In genomic region chr13:79382545-79383275, GRCh38 we compare ENCODE assay signal across 8 cellular contexts. TPM values are rescaled to one million over a fixed set of nuclear protein-coding genes. Genes with fewer than 3 reads are reported as not detected.
DNase-seq lines count a peak whose midpoint lies in the region; ATAC-seq, FAIRE-seq and TF ChIP-seq lines count a peak whose summit lies in the region.

No MANE protein-coding gene starts in this region.

- no peak overlapping the region for H3K27ac ChIP-seq in foreskin keratinocyte

- no peak for TF ChIP-seq CTCF in foreskin keratinocyte (conservative IDR thresholded peaks at IDR 0.05)

- ATAC-seq in GM18858 (IDR thresholded peaks at IDR 0.05; ENCODE audit: unreplicated experiment) (peak; percentile 36), foreskin keratinocyte (peak; percentile 57)

- no peaks in the 10 kb centered on the region for H3K27me3 ChIP-seq in foreskin keratinocyte

- peaks cover 38% of the 10 kb centered on the region for H3K4me1 ChIP-seq in foreskin keratinocyte

- peak; percentile 58 for FAIRE-seq in H54 (lab: Jason Lieb, UNC)
- no peak for FAIRE-seq in frontal cortex (lab: Jason Lieb, UNC)

- DNase-seq in H54 (ENCODE audit: insufficient read length, low spot score): no peak
- DNase-seq in LoVo (ENCODE audit: low spot score): peak; percentile 38
- DNase-seq in foreskin keratinocyte: peak; percentile 25 to 72
- no peak for DNase-seq in DMS79 (lab: John Stamatoyannopoulos, UW)
- DNase-seq in frontal cortex (ENCODE audit: low spot score in 2 of 2): no peak
- no peak for DNase-seq in foreskin melanocyte
- no peak for DNase-seq in occipital lobe (lab: John Stamatoyannopoulos, UW)

- TF ChIP-seq POLR2A in H54 (IDR thresholded peaks at IDR 0.05; ENCODE audit: low read depth, low read length): no peak

RNA-seq across cellular contexts. Expression of gene RBM26, which starts 23.3 kb away (rescaled TPM):
- 29.6 and 33.1 TPM in 2 replicates for total RNA-seq in foreskin keratinocyte
- polyA plus RNA-seq in foreskin keratinocyte: 9.7 and 12.1 TPM in 2 replicates
- 55.8 TPM for total RNA-seq in frontal cortex
- total RNA-seq in occipital lobe: 79.5 TPM

Comparison
In these comparisons a context has a peak if more than half of its experiments do, and no peak if none do; other contexts are left out.
1. DNase-seq: peak in LoVo (single experiment) and foreskin keratinocyte (2 of 2); none in H54 (single experiment), DMS79 (single experiment), frontal cortex (0 of 2), foreskin melanocyte (single experiment) and occipital lobe (single experiment).